ENCODE assay signal across 16 cellular contexts in the genomic region with DNA sequence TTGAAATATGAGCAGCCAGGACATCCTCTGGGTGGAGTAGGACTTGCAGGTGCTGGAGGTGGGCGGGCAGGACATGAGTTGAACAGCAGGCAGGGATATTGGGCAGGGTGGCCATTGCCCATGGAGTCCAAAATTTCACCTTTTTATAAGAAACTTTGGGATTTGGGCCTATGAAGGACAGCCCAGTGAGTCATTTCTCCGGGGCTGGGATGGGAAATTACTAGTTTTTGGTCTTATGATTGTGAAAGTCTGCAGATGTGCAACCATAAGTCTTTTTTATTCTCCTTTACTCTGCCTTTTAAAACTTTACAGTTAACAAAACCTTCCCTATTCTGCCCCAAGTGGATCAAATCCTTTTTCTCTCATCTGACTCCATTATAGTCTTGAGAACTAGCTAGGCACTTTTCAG.
A peak's percentile ranks its signal among the peaks of the same experiment; 100 is the strongest.
DNase-seq lines count a peak whose midpoint lies in the region; ATAC-seq and TF ChIP-seq lines count a peak whose summit lies in the region.
"Had no signal": no experiment of that assay in that cellular context is flagged by ENCODE, and none has a peak within 500 bp of the region (broad histone marks: within the 10 kb centered on the region; RNA-seq: fewer than 3 reads in every experiment).

No MANE protein-coding gene starts in this region.

- WGBS in gastroesophageal sphincter (ENCODE audit: low coverage in 1 of 2), 2 donors = 34 to 40% methylated on average over 2 of the region's 2 CpGs
- 19 to 22% (median 21%) methylated on average over 2 of the region's 2 CpGs for WGBS in psoas muscle, 3 donors

- no peak for TF ChIP-seq EP300 in gastroesophageal sphincter (IDR thresholded peaks at IDR 0.05)

- H3K4me1 ChIP-seq in ACC112 (ENCODE audit: control insufficient read depth, insufficient read depth, low read length, unreplicated experiment) (peaks cover 30% of the 10 kb centered on the region), ascending aorta (peaks cover 0 to 6% of the 10 kb centered on the region in 2 donors), gastroesophageal sphincter (peaks cover 19 to 55% (median 23%) of the 10 kb centered on the region in 3 donors), psoas muscle (peaks cover 11% of the 10 kb centered on the region)

- no peaks in the 10 kb centered on the region for H3K79me2 ChIP-seq in ACC112 (ENCODE audit: control insufficient read depth, insufficient read depth, low read length, unreplicated experiment)

- H3K27ac ChIP-seq in ACC112 (ENCODE audit: low read depth, low read length) (peak overlapping the region; percentile 32), ascending aorta (peak overlapping the region; percentile 38 to 62), gastroesophageal sphincter (peak overlapping the region; percentile 47 to 69 (median 68)), psoas muscle (no peak overlapping the region)

- 0 out of 2 replicates have a peak overlapping the region, but pooled peaks have one; percentile 42 for H3K4me3 ChIP-seq in ACC112 (ENCODE audit: low read depth, low read length)
- no peak overlapping the region for H3K4me3 ChIP-seq in ascending aorta
- H3K4me3 ChIP-seq in gastroesophageal sphincter = no peak overlapping the region
- H3K4me3 ChIP-seq in psoas muscle = no peak overlapping the region
- H3K4me3 ChIP-seq: A549 had no signal

- H3K9me3 ChIP-seq in ascending aorta (no peaks in the 10 kb centered on the region), gastroesophageal sphincter (no peaks in the 10 kb centered on the region), psoas muscle (no peaks in the 10 kb centered on the region)
- H3K9me3 ChIP-seq: A549 had no signal

- no peaks in the 10 kb centered on the region for H3K36me3 ChIP-seq in ACC112 (ENCODE audit: insufficient read depth, low read length)
- no peaks in the 10 kb centered on the region for H3K36me3 ChIP-seq in ascending aorta
- no peaks in the 10 kb centered on the region for H3K36me3 ChIP-seq in gastroesophageal sphincter
- H3K36me3 ChIP-seq in psoas muscle (ENCODE audit: insufficient read depth in 1 of 2, low read depth in 1 of 2) = no peaks in the 10 kb centered on the region

- ATAC-seq in gastroesophageal sphincter (peak; percentile 60), psoas muscle (peak in 3 of 4 donors; percentile 16 to 58 (median 57)), GM18502 (IDR thresholded peaks at IDR 0.05; ENCODE audit: poor library complexity, unreplicated experiment) (no peak)
- ATAC-seq: A549 had no signal

- no peak for DNase-seq in ascending aorta (ENCODE audit: low spot score in 2 of 2)
- DNase-seq in psoas muscle = peak in 1 of 2 donors; percentile 29
- no peak for DNase-seq in stimulated activated CD4-positive, alpha-beta T cell treated with anti-CD3 and anti-CD28 coated beads, Interleukin-4, amount 100 ng/mL, for 1 hour
- no peak for DNase-seq in ureter (ENCODE audit: low spot score)
- DNase-seq in cerebellar cortex (ENCODE audit: low spot score) = no peak
- DNase-seq: activated B cell treated with CpG ODN at 0.5 μM for 24 hours; activated CD8-positive, alpha-beta memory T cell treated with anti-CD3 and anti-CD28 coated beads, Interleukin-2, amount 10 ng/mL, durations not matched to agents 7 days and 5 days; activated naive CD4-positive, alpha-beta T cell treated with anti-CD3 and anti-CD28 coated beads for 36 hours; COR-L47; immature natural killer cell; naive B cell; NCI-H2227 treated with DMSO at 0.1 percent for 48 hours had no signal

- TF ChIP-seq POLR2A in gastroesophageal sphincter (IDR thresholded peaks at IDR 0.05) = no peak

- no peak for TF ChIP-seq CTCF in ascending aorta (IDR thresholded peaks at IDR 0.05)
- TF ChIP-seq CTCF in gastroesophageal sphincter (IDR thresholded peaks at IDR 0.05) = no peak
- no peak for TF ChIP-seq CTCF in psoas muscle (IDR thresholded peaks at IDR 0.05)

- H2AFZ ChIP-seq in ACC112 (ENCODE audit: low read length, unreplicated experiment) = peak overlapping the region; percentile 7

- no peaks in the 10 kb centered on the region for H3K27me3 ChIP-seq in ACC112 (ENCODE audit: insufficient read depth, low read length)
- H3K27me3 ChIP-seq in ascending aorta = no peaks in the 10 kb centered on the region
- H3K27me3 ChIP-seq in gastroesophageal sphincter = no peaks in the 10 kb centered on the region
- no peaks in the 10 kb centered on the region for H3K27me3 ChIP-seq in psoas muscle (ENCODE audit: insufficient read depth in 3 of 3, low read length in 2 of 3)

- intact Hi-C loops in ascending aorta (cut with DNase I) = no loop called here
- intact Hi-C loops in psoas muscle (cut with DNase I) = no loop called here
